ENCODE assay signal across 28 cellular contexts in the genomic region with DNA sequence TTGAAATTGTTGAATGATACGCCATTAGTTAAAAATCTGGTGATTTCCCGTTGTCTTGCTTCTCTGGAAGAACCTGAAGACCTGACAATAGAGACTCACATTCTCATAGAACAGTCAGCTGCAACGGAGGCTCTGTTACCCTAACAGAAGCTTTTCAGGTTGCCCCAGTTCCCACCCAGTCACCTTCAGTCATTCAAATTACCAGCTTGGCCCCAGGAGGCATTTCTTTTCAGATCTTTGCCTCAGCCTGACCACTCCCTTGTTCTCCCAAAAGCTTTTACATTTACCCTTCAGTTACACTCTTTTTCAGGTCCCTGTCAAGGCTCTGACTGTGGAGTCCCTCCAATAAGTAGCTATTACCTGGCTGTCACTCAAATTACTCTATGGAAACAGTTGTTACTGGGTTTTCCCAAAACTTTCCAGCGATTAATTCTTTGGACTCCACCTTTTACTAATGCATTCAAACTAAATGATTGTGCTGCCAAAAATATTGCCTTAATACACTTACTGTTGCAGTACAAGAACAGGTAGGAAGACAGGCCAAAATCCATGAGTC.
DNase-seq lines count a peak whose midpoint lies in the region; ATAC-seq and TF ChIP-seq lines count a peak whose summit lies in the region.
"Had no signal": no experiment of that assay in that cellular context is flagged by ENCODE, and none has a peak within 500 bp of the region (broad histone marks: within the 10 kb centered on the region; RNA-seq: fewer than 3 reads in every experiment).

No MANE protein-coding gene starts in this region.

- H3K27ac ChIP-seq in upper lobe of right lung (no peak overlapping the region), right cardiac atrium (ENCODE audit: low read length) (no peak overlapping the region)
- H3K27ac ChIP-seq: lower lobe of right lung, pancreas, thoracic aorta had no signal

- no peak for ATAC-seq in T-helper 17 cell
- no peak for ATAC-seq in GM21825 (IDR thresholded peaks at IDR 0.05; ENCODE audit: unreplicated experiment)
- no peak for ATAC-seq in upper lobe of right lung
- no peak for ATAC-seq in right cardiac atrium
- ATAC-seq: activated naive CD8-positive, alpha-beta T cell treated with anti-CD3 and anti-CD28 coated beads, Interleukin-2, amount 50 U/mL, for 24 hours; body of pancreas; lower lobe of right lung had no signal

- H3K4me1 ChIP-seq in upper lobe of right lung = no peaks in the 10 kb centered on the region
- H3K4me1 ChIP-seq in right cardiac atrium (ENCODE audit: control insufficient read depth, insufficient read depth, low read length) = no peaks in the 10 kb centered on the region
- H3K4me1 ChIP-seq: lower lobe of right lung, pancreas had no signal

- H3K9me3 ChIP-seq in T-helper 17 cell (ENCODE audit: control insufficient read depth, low read length, poor library complexity, severe bottlenecking) (no peaks in the 10 kb centered on the region), upper lobe of right lung (no peaks in the 10 kb centered on the region), right cardiac atrium (ENCODE audit: control insufficient read depth, low read length) (no peaks in the 10 kb centered on the region)
- H3K9me3 ChIP-seq: body of pancreas, lower lobe of right lung, pancreas, thoracic aorta had no signal

- H3K4me3 ChIP-seq in H7 (ENCODE audit: insufficient read depth, low read depth, low read length) (no peak overlapping the region), upper lobe of right lung (no peak overlapping the region), right cardiac atrium (ENCODE audit: low read length) (no peak overlapping the region)
- H3K4me3 ChIP-seq: body of pancreas, lower lobe of right lung, pancreas, thoracic aorta had no signal

- H3K36me3 ChIP-seq in H7 (replicated peaks; ENCODE audit: control insufficient read depth, insufficient read depth, low read length) = no peaks in the 10 kb centered on the region
- no peaks in the 10 kb centered on the region for H3K36me3 ChIP-seq in upper lobe of right lung
- H3K36me3 ChIP-seq: lower lobe of right lung, pancreas, thoracic aorta had no signal

- WGBS in right cardiac atrium = 87% methylated on average over 4 of the region's 4 CpGs

- no peaks in the 10 kb centered on the region for H3K4me1 Mint-ChIP-seq in T-helper 17 cell
- H3K4me1 Mint-ChIP-seq: activated CD4-positive, alpha-beta memory T cell treated with anti-CD3 and anti-CD28 coated beads, Interleukin-2, amount 10 ng/mL, durations not matched to agents 7 days and 5 days; activated naive CD8-positive, alpha-beta T cell treated with anti-CD3 and anti-CD28 coated beads, Interleukin-2, amount 50 U/mL, for 24 hours had no signal

- peak overlapping the region; percentile 37 for H3K27ac Mint-ChIP-seq in T-helper 17 cell
- H3K27ac Mint-ChIP-seq: activated CD4-positive, alpha-beta memory T cell treated with anti-CD3 and anti-CD28 coated beads, Interleukin-2, amount 10 ng/mL, durations not matched to agents 7 days and 5 days; CD4-positive, alpha-beta T cell had no signal

- no peak overlapping the region for H3K4me3 Mint-ChIP-seq in T-helper 17 cell
- H3K4me3 Mint-ChIP-seq: activated CD4-positive, alpha-beta memory T cell treated with anti-CD3 and anti-CD28 coated beads, Interleukin-2, amount 10 ng/mL, durations not matched to agents 7 days and 5 days; activated naive CD8-positive, alpha-beta T cell treated with anti-CD3 and anti-CD28 coated beads, Interleukin-2, amount 50 U/mL, for 24 hours; CD4-positive, alpha-beta T cell; nephron had no signal

- intact Hi-C loops in upper lobe of right lung (cut with DNase I) = no loop called here
- intact Hi-C loops in right cardiac atrium (cut with DNase I) = no loop called here

- DNase-seq in H7 = peak; percentile 50
- DNase-seq in T-helper 17 cell = no peak
- DNase-seq in iPS DF 19.7 (ENCODE audit: low read depth, low spot score) = peak; percentile 52
- DNase-seq in ACHN = no peak
- no peak for DNase-seq in upper lobe of right lung
- DNase-seq in right cardiac atrium = no peak
- DNase-seq: activated CD4-positive, alpha-beta memory T cell treated with anti-CD3 and anti-CD28 coated beads, Interleukin-2, amount 10 ng/mL, durations not matched to agents 7 days and 5 days; activated CD4-positive, CD25-positive, alpha-beta regulatory T cell treated with anti-CD3 and anti-CD28 coated beads, Interleukin-2, amount 50 U/mL, for 72 hours; activated effector memory CD4-positive, alpha-beta T cell treated with anti-CD3 and anti-CD28 coated beads, Interleukin-2, amount 50 U/mL, for 16 hours; activated naive CD8-positive, alpha-beta T cell treated with anti-CD3 and anti-CD28 coated beads, Interleukin-2, amount 50 U/mL, for 24 hours; body of pancreas; CD4-positive, alpha-beta T cell; effector CD8-positive, alpha-beta T cell; foreskin melanocyte; KG1; lower lobe of right lung; MM.1S; NCI-H1417 treated with DMSO at 0.1 percent for 48 hours; NCI-H2107; NCI-H446; pancreas; SHP77; stimulated activated CD4-positive, alpha-beta T cell treated with anti-CD3 and anti-CD28 coated beads, Interleukin-4, amount 100 ng/mL, for 1 hour; stimulated activated naive CD4-positive, alpha-beta T cell treated with Interleukin-2 at 50 U/mL for 16 hours; SW 1271 had no signal

- TF ChIP-seq CTCF in upper lobe of right lung (IDR thresholded peaks at IDR 0.05) = no peak

- no peaks in the 10 kb centered on the region for H3K27me3 ChIP-seq in H7 (ENCODE audit: control insufficient read depth, insufficient read depth, low read length)
- H3K27me3 ChIP-seq in upper lobe of right lung = no peaks in the 10 kb centered on the region
- no peaks in the 10 kb centered on the region for H3K27me3 ChIP-seq in right cardiac atrium (ENCODE audit: control insufficient read depth, insufficient read depth)
- H3K27me3 ChIP-seq: body of pancreas, pancreas had no signal

- no peaks in the 10 kb centered on the region for H3K27me3 Mint-ChIP-seq in T-helper 17 cell
- H3K27me3 Mint-ChIP-seq: activated CD4-positive, alpha-beta memory T cell treated with anti-CD3 and anti-CD28 coated beads, Interleukin-2, amount 10 ng/mL, durations not matched to agents 7 days and 5 days; activated naive CD8-positive, alpha-beta T cell treated with anti-CD3 and anti-CD28 coated beads, Interleukin-2, amount 50 U/mL, for 24 hours; CD4-positive, alpha-beta T cell had no signal

- H3K36me3 Mint-ChIP-seq in T-helper 17 cell (ENCODE audit: low read depth) = no peaks in the 10 kb centered on the region

- in situ Hi-C loops in ACHN (cut with HindIII; ENCODE audit: low pct_ligation_motif_present, low pct_unique_long_range_greater_than_20kb, low sequenced_read_pairs) = no loop called here

Comparison
In these comparisons a context has a peak if more than half of its experiments do, and no peak if none do; other contexts are left out.
1. DNase-seq: peak in H7 (single experiment) and iPS DF 19.7 (single experiment); none in T-helper 17 cell (0 of 3), ACHN (single experiment), upper lobe of right lung (single experiment) and right cardiac atrium (0 of 3).